1 cellular context compared by ENCODE assay signal in the genomic region with DNA sequence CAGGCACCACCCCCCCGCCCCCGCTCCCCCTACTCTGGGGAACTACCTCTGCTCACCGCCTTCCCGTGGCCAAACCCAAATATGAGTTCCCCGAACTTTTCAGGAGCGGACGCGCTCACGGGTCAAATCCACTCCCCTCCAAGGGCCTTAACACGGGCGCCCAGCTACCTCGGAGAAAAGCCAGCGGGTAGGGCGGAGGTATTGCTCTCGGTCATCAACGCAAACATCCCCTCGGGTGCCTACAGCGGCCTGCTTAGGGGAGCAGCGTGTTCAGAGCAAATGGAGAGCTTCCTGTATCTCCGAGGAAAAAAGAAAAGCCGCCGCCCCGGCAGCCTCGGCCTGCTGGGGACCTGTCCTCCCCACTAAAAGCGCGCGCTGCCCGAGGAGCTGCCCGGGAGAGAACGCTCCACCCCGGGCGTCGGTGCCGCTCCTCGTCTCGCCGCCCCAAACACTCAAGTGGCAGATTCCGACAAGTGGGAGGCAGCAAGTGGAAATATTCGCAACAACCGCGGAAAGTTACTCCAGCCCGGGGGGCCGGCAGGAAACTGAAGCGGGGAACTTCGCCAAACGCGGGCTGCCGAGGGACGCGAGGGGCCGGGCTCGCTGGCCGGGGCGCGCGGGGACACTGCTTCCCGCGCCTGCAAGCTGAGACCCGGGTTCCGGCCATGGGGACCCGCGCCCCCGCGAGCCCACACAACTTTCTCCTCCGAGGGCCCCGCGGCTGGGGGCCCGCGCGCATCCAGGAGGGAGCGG.
A peak's percentile ranks its signal among the peaks of the same experiment; 100 is the strongest.
TF ChIP-seq lines count a peak whose summit lies in the region.

No MANE protein-coding gene starts in this region.

TF ChIP-seq in H1, 55 proteins besides CTCF, POLR2A, EP300 and RAD21:
- TF ChIP-seq TAF1 (IDR thresholded peaks at IDR 0.05; ENCODE audit: low read depth, low read length) (no peak), ASH2L (IDR thresholded peaks at IDR 0.05; ENCODE audit: low read length) (peak; percentile 15), RBBP5 (IDR thresholded peaks at IDR 0.05; ENCODE audit: borderline replicate concordance, low read depth, low read length) (peak; percentile 78), SUZ12 (IDR thresholded peaks at IDR 0.05; ENCODE audit: low read length) (no peak; the same call in 1 of the 2 replicates), HDAC2 (IDR thresholded peaks at IDR 0.05; ENCODE audit: borderline replicate concordance in 1 of 2, low read depth in 2 of 2, low read length in 2 of 2) (0 out of 4 replicates have a peak, but pooled peaks of 1 of the 2 experiments have one; percentile 37), EZH2 (IDR thresholded peaks at IDR 0.05; ENCODE audit: low read depth, low read length, severe bottlenecking) (peak; percentile 73)
